Comparison of ENCODE assay signal across 1 cellular context in the genomic region with DNA sequence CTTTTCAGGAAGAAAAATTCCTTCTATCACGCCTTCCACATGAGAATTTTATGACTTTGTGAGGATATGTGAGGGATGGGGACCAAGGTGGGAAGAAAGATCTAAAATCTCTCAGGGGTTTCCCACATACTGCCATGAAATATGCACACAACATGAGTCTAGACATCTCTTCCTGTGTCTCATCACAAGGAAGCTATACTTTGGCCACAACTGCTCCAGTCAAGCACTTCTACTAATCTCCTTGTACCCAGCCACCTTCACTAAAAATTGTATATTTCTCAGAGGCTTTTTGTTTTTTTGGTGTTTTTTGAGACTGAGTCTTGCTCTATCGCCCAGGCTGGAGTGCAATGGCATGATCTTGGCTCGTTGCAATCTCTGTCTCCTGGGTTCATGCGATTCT.
TF ChIP-seq lines count a peak whose summit lies in the region.

No MANE protein-coding gene starts in this region.

TF ChIP-seq in endothelial cell of umbilical vein, 7 proteins besides CTCF, POLR2A, EP300 and RAD21 (continued from another document):
- TF ChIP-seq EZH2 (IDR thresholded peaks at IDR 0.05; ENCODE audit: borderline replicate concordance, low read depth, low read length, severe bottlenecking): no peak
- TF ChIP-seq FOS (IDR thresholded peaks at IDR 0.05; ENCODE audit: borderline replicate concordance, insufficient read depth, low read length): no peak
- no peak for TF ChIP-seq POLR2AphosphoS5 (IDR thresholded peaks at IDR 0.05; ENCODE audit: insufficient read depth, low read depth, low read length)
- no peak for TF ChIP-seq JUN (IDR thresholded peaks at IDR 0.05; ENCODE audit: borderline replicate concordance, insufficient read depth, insufficient read length, low read depth)
TF ChIP-seq in endothelial cell of umbilical vein: peak in this region for 0.
